ENCODE assay signal across 2 cellular contexts in genomic region chr14:93346926-93347721, GRCh38.
A peak's percentile ranks its signal among the peaks of the same experiment; 100 is the strongest.
TF ChIP-seq lines count a peak whose summit lies in the region.

A gene with protein sequence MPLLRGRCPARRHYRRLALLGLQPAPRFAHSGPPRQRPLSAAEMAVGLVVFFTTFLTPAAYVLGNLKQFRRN (plus strand): TSS chr14:93347182. CDS start chr14:93347269, 87 bp downstream.

TF ChIP-seq in HEK293, 187 proteins besides CTCF, POLR2A, EP300 and RAD21:
- no peak for TF ChIP-seq ZFP41 (tag by site-specific recombination; IDR thresholded peaks at IDR 0.05; ENCODE audit: borderline replicate concordance)
- peak; percentile 76; the same call in 1 of the 2 replicates for TF ChIP-seq ZNF202 (tag by site-specific recombination; IDR thresholded peaks at IDR 0.05; ENCODE audit: borderline replicate concordance)

TF ChIP-seq in H1, 55 proteins besides CTCF, POLR2A, EP300 and RAD21:
- TF ChIP-seq SIX5 (IDR thresholded peaks at IDR 0.05; ENCODE audit: low read depth, low read length) (no peak), MAFK (IDR thresholded peaks at IDR 0.05; ENCODE audit: low read depth, low read length) (no peak), RXRA (IDR thresholded peaks at IDR 0.05; ENCODE audit: insufficient read depth, low read depth, low read length) (no peak), POLR2AphosphoS5 (IDR thresholded peaks at IDR 0.05; ENCODE audit: low read depth, low read length) (no peak), TAF7 (optimal IDR thresholded peaks at IDR 0.05; ENCODE audit: borderline replicate concordance, low read depth, low read length) (no peak), KDM1A (IDR thresholded peaks at IDR 0.05; ENCODE audit: borderline replicate concordance, low read length) (no peak), E2F6 (IDR thresholded peaks at IDR 0.05) (no peak), RBBP5 (IDR thresholded peaks at IDR 0.05; ENCODE audit: borderline replicate concordance, low read depth, low read length) (no peak)
- TF ChIP-seq, protein P1, sequence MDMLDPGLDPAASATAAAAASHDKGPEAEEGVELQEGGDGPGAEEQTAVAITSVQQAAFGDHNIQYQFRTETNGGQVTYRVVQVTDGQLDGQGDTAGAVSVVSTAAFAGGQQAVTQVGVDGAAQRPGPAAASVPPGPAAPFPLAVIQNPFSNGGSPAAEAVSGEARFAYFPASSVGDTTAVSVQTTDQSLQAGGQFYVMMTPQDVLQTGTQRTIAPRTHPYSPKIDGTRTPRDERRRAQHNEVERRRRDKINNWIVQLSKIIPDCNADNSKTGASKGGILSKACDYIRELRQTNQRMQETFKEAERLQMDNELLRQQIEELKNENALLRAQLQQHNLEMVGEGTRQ (IDR thresholded peaks at IDR 0.05; ENCODE audit: low read length) = no peak
